In the genomic region with DNA sequence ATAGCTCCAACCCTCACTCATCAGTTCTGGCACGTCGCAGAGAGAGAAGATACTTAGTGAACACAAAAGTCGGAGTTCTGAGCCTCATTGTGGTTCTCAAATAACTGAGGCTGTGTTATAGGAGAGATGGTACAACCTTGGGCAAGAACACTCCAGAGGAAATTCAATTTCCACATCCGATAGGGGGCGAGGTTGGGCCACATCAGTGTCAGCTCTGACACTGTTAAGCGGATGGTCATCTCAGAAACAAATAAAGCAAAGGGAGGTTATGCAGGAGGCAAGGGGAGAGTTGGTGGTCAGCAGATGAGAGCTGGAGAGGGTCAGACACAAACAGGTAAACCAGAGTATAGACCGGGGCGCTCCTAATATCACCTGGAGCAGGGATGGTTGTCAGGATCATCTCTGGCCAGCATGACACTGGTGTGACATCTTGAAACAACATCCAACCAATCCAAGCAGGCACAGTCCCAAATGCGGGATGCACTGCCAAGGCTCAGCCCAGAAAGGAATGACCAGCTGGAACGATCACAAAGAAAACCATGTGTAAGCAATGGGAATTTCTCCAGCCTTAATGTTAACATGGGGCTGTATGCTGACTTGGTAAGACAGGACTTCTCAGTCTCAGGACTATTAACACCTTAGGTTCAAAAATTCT, we compare ENCODE assay signal across 8 cellular contexts.
DNase-seq lines count a peak whose midpoint lies in the region; ATAC-seq and TF ChIP-seq lines count a peak whose summit lies in the region.

No MANE protein-coding gene starts in this region.

- no peak overlapping the region for H3K4me3 Mint-ChIP-seq in activated naive CD4-positive, alpha-beta T cell treated with anti-CD3 and anti-CD28 coated beads for 36 hours
- H3K4me3 Mint-ChIP-seq in glutamatergic neuron (ENCODE audit: unreplicated experiment) (no peak overlapping the region), type B pancreatic cell (no peak overlapping the region)

- in situ Hi-C loops in SK-MEL-5 (cut with HindIII; ENCODE audit: low pct_unique_long_range_greater_than_20kb, low sequenced_read_pairs) = no loop called here

- CTCF ChIA-PET in activated naive CD4-positive, alpha-beta T cell treated with anti-CD3 and anti-CD28 coated beads for 36 hours (lab: Charles Lee) = interaction anchor here (0.6 to 1.2 kb wide), 3 partner anchors 10 to 16 kb away, joined by 3 to 5 read pairs (median 3); no protein-coding TSS in a partner anchor

- no peaks in the 10 kb centered on the region for H3K9me3 Mint-ChIP-seq in activated naive CD4-positive, alpha-beta T cell treated with anti-CD3 and anti-CD28 coated beads for 36 hours
- H3K9me3 Mint-ChIP-seq in glutamatergic neuron (ENCODE audit: unreplicated experiment) = peaks cover 2% of the 10 kb centered on the region
- no peaks in the 10 kb centered on the region for H3K9me3 Mint-ChIP-seq in type B pancreatic cell

- H3K4me1 Mint-ChIP-seq in activated naive CD4-positive, alpha-beta T cell treated with anti-CD3 and anti-CD28 coated beads for 36 hours (ENCODE audit: low read depth) = peaks cover 2% of the 10 kb centered on the region
- peaks cover 26% of the 10 kb centered on the region for H3K4me1 Mint-ChIP-seq in glutamatergic neuron (ENCODE audit: low read depth, unreplicated experiment)
- H3K4me1 Mint-ChIP-seq in type B pancreatic cell (ENCODE audit: unreplicated experiment) = peaks cover 19% of the 10 kb centered on the region

- intact Hi-C loops in activated naive CD4-positive, alpha-beta T cell treated with anti-CD3 and anti-CD28 coated beads for 36 hours (cut with micrococcal nuclease) = loop anchor here (5.0 to 10.0 kb wide), 3 partner anchors 203 to 1403 kb away; no protein-coding TSS in a partner anchor

- peak; percentile 16 for DNase-seq in activated naive CD4-positive, alpha-beta T cell treated with anti-CD3 and anti-CD28 coated beads for 36 hours
- DNase-seq in activated naive CD4-positive, alpha-beta T cell treated with Interleukin-2 at 50 U/mL for 16 hours = no peak
- DNase-seq in SK-MEL-5 (ENCODE audit: low read depth, low spot score) = peak; percentile 73
- DNase-seq in glutamatergic neuron = peak; percentile 24
- DNase-seq in type B pancreatic cell (ENCODE audit: extremely low spot score, unreplicated experiment) = no peak
- DNase-seq in central memory CD4-positive, alpha-beta T cell = no peak
- no peak for DNase-seq in NCI-H774 (lab: John Stamatoyannopoulos, UW)

- peaks cover 15% of the 10 kb centered on the region for H3K27me3 Mint-ChIP-seq in activated naive CD4-positive, alpha-beta T cell treated with anti-CD3 and anti-CD28 coated beads for 36 hours (ENCODE audit: low read depth)
- H3K27me3 Mint-ChIP-seq in glutamatergic neuron (ENCODE audit: unreplicated experiment) = no peaks in the 10 kb centered on the region
- H3K27me3 Mint-ChIP-seq in type B pancreatic cell = peaks cover 14% of the 10 kb centered on the region

- no peak overlapping the region for H3K27ac Mint-ChIP-seq in activated naive CD4-positive, alpha-beta T cell treated with anti-CD3 and anti-CD28 coated beads for 36 hours
- H3K27ac Mint-ChIP-seq in glutamatergic neuron (ENCODE audit: unreplicated experiment) = no peak overlapping the region
- H3K27ac Mint-ChIP-seq in type B pancreatic cell = no peak overlapping the region

- no peaks in the 10 kb centered on the region for H3K36me3 Mint-ChIP-seq in activated naive CD4-positive, alpha-beta T cell treated with anti-CD3 and anti-CD28 coated beads for 36 hours (ENCODE audit: low read depth)
- H3K36me3 Mint-ChIP-seq in glutamatergic neuron (ENCODE audit: unreplicated experiment) (no peaks in the 10 kb centered on the region), type B pancreatic cell (no peaks in the 10 kb centered on the region)

- no peak for ATAC-seq in HG03045 (IDR thresholded peaks at IDR 0.05; ENCODE audit: unreplicated experiment)

- TF ChIP-seq CTCF in glutamatergic neuron (IDR thresholded peaks at IDR 0.05; ENCODE audit: partially characterized antibody, unreplicated experiment) (no peak), type B pancreatic cell (conservative IDR thresholded peaks at IDR 0.05) (peak; percentile 62)

Comparison
In these comparisons a context has a peak if more than half of its experiments do, and no peak if none do; other contexts are left out.
1. DNase-seq: peak in activated naive CD4-positive, alpha-beta T cell treated with anti-CD3 and anti-CD28 coated beads for 36 hours (single experiment), SK-MEL-5 (single experiment) and glutamatergic neuron (single experiment); none in activated naive CD4-positive, alpha-beta T cell treated with Interleukin-2 at 50 U/mL for 16 hours (single experiment), type B pancreatic cell (single experiment), central memory CD4-positive, alpha-beta T cell (single experiment) and NCI-H774 (single experiment).